1 cellular context compared by ENCODE assay signal in the genomic region with DNA sequence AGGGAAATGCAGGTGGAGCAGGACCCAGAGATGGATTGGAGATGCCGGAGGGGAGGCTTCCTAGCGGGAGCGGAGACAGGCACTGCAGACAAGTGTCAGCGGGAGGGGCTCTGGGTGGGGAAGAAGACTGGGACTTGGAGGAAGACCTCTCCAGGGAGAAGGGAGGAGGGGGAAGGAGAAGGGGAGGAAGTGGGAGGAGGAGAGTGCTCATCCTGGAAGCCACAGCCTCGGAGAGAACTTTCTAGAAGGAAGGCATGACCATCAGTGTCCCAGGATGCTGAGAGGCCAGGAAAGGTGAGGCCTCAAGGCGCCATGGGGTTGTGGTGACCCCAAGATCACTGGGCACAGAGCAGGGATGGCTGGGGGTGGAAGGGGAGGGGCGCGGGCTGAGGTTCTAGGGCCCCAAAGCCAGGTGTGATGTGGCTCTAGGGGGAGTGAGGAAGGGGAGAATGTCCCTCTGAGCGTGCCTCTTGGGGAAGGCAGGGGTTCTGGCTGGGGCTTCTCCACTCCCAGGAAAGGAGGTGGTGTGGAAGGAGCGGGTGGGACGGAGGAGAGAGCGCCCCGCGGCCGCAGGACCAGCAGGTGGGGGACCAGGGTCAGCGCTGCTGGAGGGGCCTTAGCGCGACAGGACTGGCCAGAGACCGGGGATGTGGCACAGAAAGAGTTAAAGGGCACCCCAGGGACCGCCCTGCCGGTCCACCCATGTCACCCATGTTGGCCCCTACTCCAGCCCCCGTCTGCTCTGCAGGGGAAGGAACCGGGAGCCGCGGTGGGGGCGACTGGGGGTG.
TF ChIP-seq lines count a peak whose summit lies in the region.

No MANE protein-coding gene starts in this region.

TF ChIP-seq in K562, 482 proteins besides CTCF, POLR2A, EP300 and RAD21:
- TF ChIP-seq ZNF212 (CRISPR knock-in tag; IDR thresholded peaks at IDR 0.05) = no peak
- TF ChIP-seq ZNF263 (CRISPR knock-in tag; IDR thresholded peaks at IDR 0.05; ENCODE audit: borderline replicate concordance) = peak; percentile 67
- TF ChIP-seq MED1 (CRISPR knock-in tag; IDR thresholded peaks at IDR 0.05; ENCODE audit: borderline replicate concordance) = no peak
